1 cellular context compared by ENCODE assay signal in the genomic region with DNA sequence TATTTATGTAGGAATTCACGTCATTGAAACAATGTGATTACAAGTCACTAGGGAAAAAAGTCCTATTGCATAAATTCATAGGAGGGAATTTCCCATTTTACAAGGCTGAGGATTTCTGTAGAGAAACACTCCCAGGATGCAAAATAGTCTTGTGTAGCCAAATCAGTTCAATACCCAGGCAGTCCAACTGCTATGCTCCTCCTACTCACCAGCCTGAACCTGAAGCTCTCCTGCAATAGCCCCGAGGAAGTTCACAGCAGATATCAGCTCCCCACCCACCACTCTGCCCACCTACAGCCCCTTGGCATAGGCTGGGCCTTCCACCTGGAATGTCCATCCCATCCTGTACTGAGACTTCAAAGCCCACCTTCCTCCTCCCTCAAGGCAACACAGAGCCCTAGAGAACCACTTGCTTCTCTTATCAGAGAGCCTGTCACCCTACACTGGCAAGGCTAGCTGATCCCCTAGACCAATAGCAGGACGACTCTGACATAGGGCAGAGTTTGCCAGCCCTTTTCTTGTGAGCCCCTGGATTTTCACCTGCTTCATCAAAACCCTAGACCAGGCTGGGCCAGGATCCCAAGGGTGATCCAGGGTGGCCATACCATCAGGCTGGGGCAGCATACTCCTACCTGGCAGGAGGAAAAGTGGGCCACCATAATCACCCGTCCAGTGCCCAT.
TF ChIP-seq lines count a peak whose summit lies in the region.

No MANE protein-coding gene starts in this region.

TF ChIP-seq in GM23338, 12 proteins besides CTCF, POLR2A, EP300 and RAD21:
- TF ChIP-seq NANOG (IDR thresholded peaks at IDR 0.05; ENCODE audit: borderline replicate concordance) = no peak
- TF ChIP-seq EZH2 (IDR thresholded peaks at IDR 0.05; ENCODE audit: low read depth, unreplicated experiment) = no peak
- TF ChIP-seq ZNF331 (CRISPR knock-in tag; IDR thresholded peaks at IDR 0.05; ENCODE audit: low read depth) = no peak
- TF ChIP-seq ETS1 (IDR thresholded peaks at IDR 0.05) = no peak
- TF ChIP-seq EZH2phosphoT487 (IDR thresholded peaks at IDR 0.05; ENCODE audit: unreplicated experiment) = no peak
- no peak for TF ChIP-seq STAT1 (IDR thresholded peaks at IDR 0.05; ENCODE audit: unreplicated experiment)
- no peak for TF ChIP-seq CREB1 (CRISPR knock-in tag; IDR thresholded peaks at IDR 0.05; ENCODE audit: low read depth)
- no peak for TF ChIP-seq ZNF462 (CRISPR knock-in tag; IDR thresholded peaks at IDR 0.05)
- TF ChIP-seq POLR2AphosphoS5 (IDR thresholded peaks at IDR 0.05; ENCODE audit: low read depth) = no peak
- no peak for TF ChIP-seq JUNB (IDR thresholded peaks at IDR 0.05; ENCODE audit: unreplicated experiment)
- TF ChIP-seq, protein P1, sequence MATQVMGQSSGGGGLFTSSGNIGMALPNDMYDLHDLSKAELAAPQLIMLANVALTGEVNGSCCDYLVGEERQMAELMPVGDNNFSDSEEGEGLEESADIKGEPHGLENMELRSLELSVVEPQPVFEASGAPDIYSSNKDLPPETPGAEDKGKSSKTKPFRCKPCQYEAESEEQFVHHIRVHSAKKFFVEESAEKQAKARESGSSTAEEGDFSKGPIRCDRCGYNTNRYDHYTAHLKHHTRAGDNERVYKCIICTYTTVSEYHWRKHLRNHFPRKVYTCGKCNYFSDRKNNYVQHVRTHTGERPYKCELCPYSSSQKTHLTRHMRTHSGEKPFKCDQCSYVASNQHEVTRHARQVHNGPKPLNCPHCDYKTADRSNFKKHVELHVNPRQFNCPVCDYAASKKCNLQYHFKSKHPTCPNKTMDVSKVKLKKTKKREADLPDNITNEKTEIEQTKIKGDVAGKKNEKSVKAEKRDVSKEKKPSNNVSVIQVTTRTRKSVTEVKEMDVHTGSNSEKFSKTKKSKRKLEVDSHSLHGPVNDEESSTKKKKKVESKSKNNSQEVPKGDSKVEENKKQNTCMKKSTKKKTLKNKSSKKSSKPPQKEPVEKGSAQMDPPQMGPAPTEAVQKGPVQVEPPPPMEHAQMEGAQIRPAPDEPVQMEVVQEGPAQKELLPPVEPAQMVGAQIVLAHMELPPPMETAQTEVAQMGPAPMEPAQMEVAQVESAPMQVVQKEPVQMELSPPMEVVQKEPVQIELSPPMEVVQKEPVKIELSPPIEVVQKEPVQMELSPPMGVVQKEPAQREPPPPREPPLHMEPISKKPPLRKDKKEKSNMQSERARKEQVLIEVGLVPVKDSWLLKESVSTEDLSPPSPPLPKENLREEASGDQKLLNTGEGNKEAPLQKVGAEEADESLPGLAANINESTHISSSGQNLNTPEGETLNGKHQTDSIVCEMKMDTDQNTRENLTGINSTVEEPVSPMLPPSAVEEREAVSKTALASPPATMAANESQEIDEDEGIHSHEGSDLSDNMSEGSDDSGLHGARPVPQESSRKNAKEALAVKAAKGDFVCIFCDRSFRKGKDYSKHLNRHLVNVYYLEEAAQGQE (IDR thresholded peaks at IDR 0.05; ENCODE audit: unreplicated experiment) = no peak
- no peak for TF ChIP-seq ZNF114 (CRISPR knock-in tag; IDR thresholded peaks at IDR 0.05)
